ENCODE assay signal across 21 cellular contexts in genomic region chrX:1935805-1936204, GRCh38.
DNase-seq lines count a peak whose midpoint lies in the region; ATAC-seq and TF ChIP-seq lines count a peak whose summit lies in the region.
"Had no signal": no experiment of that assay in that cellular context is flagged by ENCODE, and none has a peak within 500 bp of the region (broad histone marks: within the 10 kb centered on the region; RNA-seq: fewer than 3 reads in every experiment).

No MANE protein-coding gene starts in this region.

- H3K27me3 ChIP-seq in SK-N-SH (ENCODE audit: insufficient read depth) (no peaks in the 10 kb centered on the region), OCI-LY3 (ENCODE audit: low read depth, low read length) (no peaks in the 10 kb centered on the region)
- H3K27me3 ChIP-seq: BE2C; BLaER1 treated with 17β-estradiol and CSF1 and Interleukin-3, amounts not matched to agents 10 nM and 100 nM had no signal

- H3K9me2 ChIP-seq in SK-N-SH = no peaks in the 10 kb centered on the region

- POLR2A ChIA-PET in SK-N-SH (lab: Yijun Ruan, JAX) = no interaction called here

- CTCF ChIA-PET in SK-N-SH (lab: Yijun Ruan, JAX) = no interaction called here

- ATAC-seq in SK-N-SH treated with all-trans-retinoic acid at 6 μM for 48 hours (no peak), HG03135 (IDR thresholded peaks at IDR 0.05; ENCODE audit: unreplicated experiment) (no peak)
- ATAC-seq: A549 had no signal

- H3K4me2 ChIP-seq in SK-N-SH (0 out of 2 replicates have a peak overlapping the region, but pooled peaks have one; percentile 56), OCI-LY3 (ENCODE audit: low read length) (0 out of 2 replicates have a peak overlapping the region, but pooled peaks have one; percentile 50)
- H3K4me2 ChIP-seq: A549; BLaER1 treated with 17β-estradiol and CSF1 and Interleukin-3, amounts not matched to agents 10 nM and 100 nM had no signal

- H3F3A ChIP-seq in SK-N-SH (replicated peaks; ENCODE audit: insufficient read depth) = peaks cover 3% of the 10 kb centered on the region

- TF ChIP-seq EP300 in SK-N-SH (IDR thresholded peaks at IDR 0.05; ENCODE audit: borderline replicate concordance in 1 of 2, low read depth in 1 of 2, low read length in 1 of 2) = no peak

- H3K4me1 Mint-ChIP-seq in osteocyte (ENCODE audit: unreplicated experiment) = peaks cover 14% of the 10 kb centered on the region

- H3K9me3 ChIP-seq in SK-N-SH (no peaks in the 10 kb centered on the region), OCI-LY3 (ENCODE audit: insufficient read depth, low read length) (no peaks in the 10 kb centered on the region)
- H3K9me3 ChIP-seq: BE2C, HAP-1 had no signal

- H3K27ac Mint-ChIP-seq in osteocyte (ENCODE audit: unreplicated experiment) = no peak overlapping the region
- H3K27ac Mint-ChIP-seq: CD14-positive monocyte; CD4-positive, alpha-beta T cell had no signal

- TF ChIP-seq CTCF in SK-N-SH (IDR thresholded peaks at IDR 0.05) = peak; percentile 42
- TF ChIP-seq CTCF in OCI-LY3 (IDR thresholded peaks at IDR 0.05; ENCODE audit: low read depth, low read length) = 0 out of 2 replicates have a peak, but pooled peaks have one; percentile 7
- 0 out of 2 replicates have a peak, but pooled peaks have one; percentile 13 for TF ChIP-seq CTCF in VCaP (conservative IDR thresholded peaks at IDR 0.05)
- peak; percentile 17 for TF ChIP-seq CTCF in osteocyte (IDR thresholded peaks at IDR 0.05)

- H3K9me3 Mint-ChIP-seq in osteocyte (ENCODE audit: unreplicated experiment) = no peaks in the 10 kb centered on the region

- 17% methylated on average over 4 of the region's 4 CpGs for whole genome bisulfite sequencing in SK-N-SH (ENCODE audit: low lambda C conversion rate)

- H3K9ac ChIP-seq in SK-N-SH (peak overlapping the region; percentile 30; the same call in 1 of the 2 replicates), OCI-LY3 (ENCODE audit: low read length) (no peak overlapping the region)
- H3K9ac ChIP-seq: BLaER1 treated with 17β-estradiol and CSF1 and Interleukin-3, amounts not matched to agents 10 nM and 100 nM had no signal

- H3K27me3 Mint-ChIP-seq in osteocyte (ENCODE audit: unreplicated experiment) = no peaks in the 10 kb centered on the region
- H3K27me3 Mint-ChIP-seq: CD4-positive, alpha-beta T cell had no signal

- H2AFZ ChIP-seq in SK-N-SH (ENCODE audit: low read depth) (peak overlapping the region; percentile 53; the same call in 1 of the 2 replicates), OCI-LY3 (ENCODE audit: low read depth, low read length) (no peak overlapping the region)

- H4K20me1 ChIP-seq in SK-N-SH (ENCODE audit: insufficient read depth) = no peaks in the 10 kb centered on the region
- no peaks in the 10 kb centered on the region for H4K20me1 ChIP-seq in OCI-LY3 (ENCODE audit: insufficient read depth, low read length)
- H4K20me1 ChIP-seq: BLaER1 treated with 17β-estradiol and CSF1 and Interleukin-3, amounts not matched to agents 10 nM and 100 nM had no signal

- H3K79me2 ChIP-seq in SK-N-SH (ENCODE audit: insufficient read depth) (no peaks in the 10 kb centered on the region), OCI-LY3 (ENCODE audit: low read length) (no peaks in the 10 kb centered on the region)

- H3K36me3 Mint-ChIP-seq in osteocyte (ENCODE audit: unreplicated experiment) = no peaks in the 10 kb centered on the region
- H3K36me3 Mint-ChIP-seq: CD14-positive monocyte had no signal

- no peaks in the 10 kb centered on the region for H3K4me1 ChIP-seq in SK-N-SH (ENCODE audit: control insufficient read depth in 1 of 2, insufficient read depth in 2 of 2, low read depth in 1 of 2, low read length in 1 of 2)
- peaks cover 16% of the 10 kb centered on the region; the same call in 1 of the 2 replicates for H3K4me1 ChIP-seq in OCI-LY3 (ENCODE audit: low read length)
- H3K4me1 ChIP-seq: A549, BE2C, HAP-1 had no signal

- H3K27ac ChIP-seq in SK-N-SH (ENCODE audit: low read depth in 2 of 2, low read length in 1 of 2) (peak overlapping the region in 1 of 2 experiments; percentile 98; a peak in 1 of 4 replicates), OCI-LY3 (ENCODE audit: low read length) (no peak overlapping the region), VCaP (no peak overlapping the region)
- H3K27ac ChIP-seq: 22Rv1; A549; BLaER1 treated with 17β-estradiol and CSF1 and Interleukin-3, amounts not matched to agents 10 nM and 100 nM had no signal

- no peak for DNase-seq in SK-N-SH
- no peak for DNase-seq in osteocyte (ENCODE audit: extremely low spot score, unreplicated experiment)
- no peak for DNase-seq in NCI-H1417 (lab: John Stamatoyannopoulos, UW)
- no peak for DNase-seq in central memory CD4-positive, alpha-beta T cell
- DNase-seq: ACHN; AML-193; BE2C; CD4-positive, alpha-beta T cell; CD8-positive, alpha-beta memory T cell; DMS53; DMS79 treated with DMSO at 0.1 percent for 48 hours; GOT3 had no signal

- no peak overlapping the region for H3K4me3 Mint-ChIP-seq in osteocyte (ENCODE audit: unreplicated experiment)
- H3K4me3 Mint-ChIP-seq: CD14-positive monocyte; CD4-positive, alpha-beta T cell; CD8-positive, alpha-beta memory T cell had no signal

- H3K4me3 ChIP-seq in SK-N-SH (ENCODE audit: low read depth in 2 of 2, low read length in 1 of 2) (no peak overlapping the region), OCI-LY3 (ENCODE audit: low read length) (no peak overlapping the region)
- H3K4me3 ChIP-seq: A549; BLaER1 treated with 17β-estradiol and CSF1 and Interleukin-3, amounts not matched to agents 10 nM and 100 nM; HAP-1 had no signal

- TF ChIP-seq RAD21 in SK-N-SH (IDR thresholded peaks at IDR 0.05; ENCODE audit: low read length) = no peak

- H3K36me3 ChIP-seq in SK-N-SH (replicated peaks in 1 of 2; ENCODE audit: control insufficient read depth in 1 of 2, insufficient read depth in 2 of 2, low read length in 1 of 2) = no peaks in the 10 kb centered on the region
- H3K36me3 ChIP-seq in OCI-LY3 (replicated peaks; ENCODE audit: low read depth, low read length) = peaks cover 5% of the 10 kb centered on the region
- H3K36me3 ChIP-seq: BE2C; BLaER1 treated with 17β-estradiol and CSF1 and Interleukin-3, amounts not matched to agents 10 nM and 100 nM; HAP-1 had no signal

TF ChIP-seq in SK-N-SH, 30 proteins besides CTCF, POLR2A, EP300 and RAD21 (continues in another document):
- TF ChIP-seq JUND (IDR thresholded peaks at IDR 0.05) (no peak), FOSL2 (IDR thresholded peaks at IDR 0.05; ENCODE audit: borderline replicate concordance, low read depth) (no peak), POLR2AphosphoS5 (IDR thresholded peaks at IDR 0.05; ENCODE audit: low read depth, low read length) (no peak), GATA2 (CRISPR knock-in tag; IDR thresholded peaks at IDR 0.05) (no peak), SMC3 (IDR thresholded peaks at IDR 0.05; ENCODE audit: low read depth, low read length) (no peak), MEF2A (IDR thresholded peaks at IDR 0.05; ENCODE audit: borderline replicate concordance, low read depth) (no peak), USF2 (IDR thresholded peaks at IDR 0.05; ENCODE audit: borderline replicate concordance, low read depth, low read length) (no peak), MXI1 (IDR thresholded peaks at IDR 0.05; ENCODE audit: low read depth, low read length) (no peak)
- TF ChIP-seq, protein P1, sequence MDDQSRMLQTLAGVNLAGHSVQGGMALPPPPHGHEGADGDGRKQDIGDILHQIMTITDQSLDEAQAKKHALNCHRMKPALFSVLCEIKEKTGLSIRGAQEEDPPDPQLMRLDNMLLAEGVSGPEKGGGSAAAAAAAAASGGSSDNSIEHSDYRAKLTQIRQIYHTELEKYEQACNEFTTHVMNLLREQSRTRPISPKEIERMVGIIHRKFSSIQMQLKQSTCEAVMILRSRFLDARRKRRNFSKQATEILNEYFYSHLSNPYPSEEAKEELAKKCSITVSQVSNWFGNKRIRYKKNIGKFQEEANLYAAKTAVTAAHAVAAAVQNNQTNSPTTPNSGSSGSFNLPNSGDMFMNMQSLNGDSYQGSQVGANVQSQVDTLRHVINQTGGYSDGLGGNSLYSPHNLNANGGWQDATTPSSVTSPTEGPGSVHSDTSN (IDR thresholded peaks at IDR 0.05) = no peak

TF ChIP-seq in SK-N-SH treated with all-trans-retinoic acid at 6 μM for 48 hours, 23 proteins besides CTCF, POLR2A, EP300 and RAD21 (continues in another document):
- TF ChIP-seq ZFP30 (CRISPR knock-in tag; IDR thresholded peaks at IDR 0.05) = no peak
- no peak for TF ChIP-seq ISL1 (CRISPR knock-in tag; IDR thresholded peaks at IDR 0.05)
- no peak for TF ChIP-seq RARB (CRISPR knock-in tag; IDR thresholded peaks at IDR 0.05)
- TF ChIP-seq POU6F1 (CRISPR knock-in tag; IDR thresholded peaks at IDR 0.05; ENCODE audit: borderline replicate concordance, low read depth) = no peak
- TF ChIP-seq ARNTL (CRISPR knock-in tag; IDR thresholded peaks at IDR 0.05; ENCODE audit: borderline replicate concordance, low read depth) = no peak
